9 cellular contexts compared by ENCODE assay signal in the genomic region with DNA sequence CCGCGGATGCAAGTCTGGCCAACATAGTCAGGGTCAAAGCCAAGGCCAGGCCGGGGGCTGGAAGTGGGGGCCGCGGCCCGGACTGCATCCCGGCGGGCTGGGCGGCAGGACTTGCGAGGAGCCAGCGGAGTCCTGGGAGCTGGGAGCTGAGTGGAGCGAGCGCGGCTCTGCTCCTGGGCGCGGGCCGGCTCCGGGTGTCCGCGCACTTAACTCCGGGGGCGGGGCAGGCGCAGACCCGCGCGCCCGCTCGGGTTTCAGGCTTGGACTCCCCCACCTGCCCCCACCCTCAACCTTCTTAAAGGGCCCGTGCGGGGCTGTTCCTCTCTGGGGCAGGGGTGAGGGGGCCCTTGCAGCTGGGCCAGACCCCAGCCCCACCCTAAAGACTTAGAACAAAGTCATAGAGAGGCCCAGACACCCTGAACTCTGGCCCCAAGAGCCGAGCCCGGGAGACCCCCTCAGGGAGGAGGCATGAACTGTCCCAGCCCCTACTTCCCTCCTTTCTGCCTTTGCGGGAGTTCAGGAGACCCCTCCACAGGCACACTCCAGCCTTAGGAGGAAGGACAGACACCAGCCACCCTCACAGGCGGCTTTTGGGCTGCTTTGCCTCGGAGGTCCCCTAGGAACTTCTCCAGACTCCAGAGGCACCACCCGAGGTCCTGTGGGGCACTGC. TPM values are rescaled to one million over a fixed set of nuclear protein-coding genes. Genes with fewer than 3 reads are reported as not detected.
DNase-seq lines count a peak whose midpoint lies in the region; ATAC-seq and TF ChIP-seq lines count a peak whose summit lies in the region.
"Had no signal": no experiment of that assay in that cellular context is flagged by ENCODE, and none has a peak within 500 bp of the region (broad histone marks: within the 10 kb centered on the region; RNA-seq: fewer than 3 reads in every experiment).

CSPG4 (minus strand) TSS at position 181 of the 670 bp plus-strand sequence; CDS start at position 88, 93 bp downstream.

- intact Hi-C loops in posterior vena cava (cut with DNase I) = no loop called here

- CTCF ChIA-PET in RWPE1 (lab: Yijun Ruan, JAX) = interaction anchor here (1.2 kb wide), 1 partner anchor 20 kb away, joined by 5 read pairs; no protein-coding TSS in a partner anchor
- CTCF ChIA-PET in CD8-positive, alpha-beta memory T cell (lab: Charles Lee) = no interaction called here

- POLR2A ChIA-PET in RWPE1 (lab: Yijun Ruan, JAX; ENCODE audit: low non-redundant PET) = no interaction called here
- POLR2A ChIA-PET in CD8-positive, alpha-beta memory T cell (lab: Charles Lee) = no interaction called here

- no peaks in the 10 kb centered on the region for H3K4me1 ChIP-seq in CD8-positive, alpha-beta memory T cell (ENCODE audit: insufficient read depth, low read length)

- H3K36me3 ChIP-seq in CD8-positive, alpha-beta memory T cell (ENCODE audit: insufficient read depth, low read length) = no peaks in the 10 kb centered on the region

- ATAC-seq in GM19351 (IDR thresholded peaks at IDR 0.05; ENCODE audit: unreplicated experiment) (no peak), GM19452 (IDR thresholded peaks at IDR 0.05; ENCODE audit: unreplicated experiment) (no peak)
- ATAC-seq: T-cell had no signal

- peak within 1 kb of the TSS; percentile 28 for H3K27ac ChIP-seq in RWPE1
- no peak within 1 kb of the TSS for H3K27ac ChIP-seq in CD8-positive, alpha-beta memory T cell (ENCODE audit: low read depth, low read length)

- H3K27ac Mint-ChIP-seq in glutamatergic neuron (ENCODE audit: unreplicated experiment) = no peak within 1 kb of the TSS
- no peak within 1 kb of the TSS for H3K27ac Mint-ChIP-seq in CD8-positive, alpha-beta memory T cell
- H3K27ac Mint-ChIP-seq: T-cell had no signal

- peaks cover 7% of the 10 kb centered on the region for H3K4me1 Mint-ChIP-seq in glutamatergic neuron (ENCODE audit: low read depth, unreplicated experiment)
- H3K4me1 Mint-ChIP-seq in CD8-positive, alpha-beta memory T cell = no peaks in the 10 kb centered on the region
- H3K4me1 Mint-ChIP-seq: T-cell had no signal

- peaks cover 4% of the 10 kb centered on the region for H3K9me3 Mint-ChIP-seq in glutamatergic neuron (ENCODE audit: unreplicated experiment)
- H3K9me3 Mint-ChIP-seq in CD8-positive, alpha-beta memory T cell = no peaks in the 10 kb centered on the region
- H3K9me3 Mint-ChIP-seq: T-cell had no signal

- no peaks in the 10 kb centered on the region for H3K36me3 Mint-ChIP-seq in glutamatergic neuron (ENCODE audit: unreplicated experiment)
- H3K36me3 Mint-ChIP-seq in CD8-positive, alpha-beta memory T cell = no peaks in the 10 kb centered on the region
- H3K36me3 Mint-ChIP-seq: T-cell had no signal

- peak; percentile 73 for DNase-seq in Daoy (ENCODE audit: low read depth)
- DNase-seq in RWPE1 (ENCODE audit: low spot score) = no peak
- DNase-seq in glutamatergic neuron = peak; percentile 58
- peak; percentile 90 for DNase-seq in posterior vena cava (ENCODE audit: low spot score)
- no peak for DNase-seq in CD8-positive, alpha-beta memory T cell
- DNase-seq in NOMO-1 (lab: John Stamatoyannopoulos, UW; ENCODE audit: unreplicated experiment in 2 of 2) = no peak
- DNase-seq: T-cell had no signal

- H3K27me3 Mint-ChIP-seq in glutamatergic neuron (ENCODE audit: unreplicated experiment) = peaks cover 2% of the 10 kb centered on the region
- H3K27me3 Mint-ChIP-seq in CD8-positive, alpha-beta memory T cell = peaks cover 8 to 18% of the 10 kb centered on the region in 2 donors

- H3K27me3 ChIP-seq in CD8-positive, alpha-beta memory T cell (ENCODE audit: insufficient read depth, low read length, poor library complexity, severe bottlenecking) = no peaks in the 10 kb centered on the region

- peak within 1 kb of the TSS; percentile 52 for H3K4me3 Mint-ChIP-seq in glutamatergic neuron (ENCODE audit: unreplicated experiment)
- H3K4me3 Mint-ChIP-seq in CD8-positive, alpha-beta memory T cell = no peak within 1 kb of the TSS
- H3K4me3 Mint-ChIP-seq: T-cell had no signal

- no peak within 1 kb of the TSS for H3K4me3 ChIP-seq in CD8-positive, alpha-beta memory T cell (ENCODE audit: low read length)

- H3K9me3 ChIP-seq in CD8-positive, alpha-beta memory T cell (ENCODE audit: low read length) = no peaks in the 10 kb centered on the region

- TF ChIP-seq CTCF in RWPE1 (conservative IDR thresholded peaks at IDR 0.05; ENCODE audit: low read depth) (no peak), glutamatergic neuron (IDR thresholded peaks at IDR 0.05; ENCODE audit: partially characterized antibody, unreplicated experiment) (no peak)

RNA-seq across cellular contexts. Expression of gene CSPG4, which starts in this region (rescaled TPM):
- total RNA-seq in Daoy (2014; rRNA removed; shearing (Covaris generic)) = 21.2 and 24.7 TPM in 2 replicates
- total RNA-seq in glutamatergic neuron (ENCODE audit: unreplicated experiment) (1.1 TPM), posterior vena cava (100 to 1,000 TPM in 1 of 2 donors, 10 to 100 TPM in 1; 90.4 to 134 TPM)
- total RNA-seq in CD8-positive, alpha-beta memory T cell = not detected
- not detected for polyA plus RNA-seq in CD8-positive, alpha-beta memory T cell

Comparison
In these comparisons a context has a peak if more than half of its experiments do, and no peak if none do; other contexts are left out.
1. RNA of gene CSPG4 (total RNA-seq): 90.4 to 134 TPM in posterior vena cava and 21.2 to 24.7 TPM in Daoy; 1.1 TPM in glutamatergic neuron (single experiment) and not detected in CD8-positive, alpha-beta memory T cell; every median in the first group is over 10 times any median in the second.
2. DNase-seq: peak in Daoy (single experiment), glutamatergic neuron (single experiment) and posterior vena cava (single experiment); none in RWPE1 (single experiment), CD8-positive, alpha-beta memory T cell (0 of 5) and NOMO-1 (0 of 2).